8 cellular contexts compared by ENCODE assay signal in the genomic region with DNA sequence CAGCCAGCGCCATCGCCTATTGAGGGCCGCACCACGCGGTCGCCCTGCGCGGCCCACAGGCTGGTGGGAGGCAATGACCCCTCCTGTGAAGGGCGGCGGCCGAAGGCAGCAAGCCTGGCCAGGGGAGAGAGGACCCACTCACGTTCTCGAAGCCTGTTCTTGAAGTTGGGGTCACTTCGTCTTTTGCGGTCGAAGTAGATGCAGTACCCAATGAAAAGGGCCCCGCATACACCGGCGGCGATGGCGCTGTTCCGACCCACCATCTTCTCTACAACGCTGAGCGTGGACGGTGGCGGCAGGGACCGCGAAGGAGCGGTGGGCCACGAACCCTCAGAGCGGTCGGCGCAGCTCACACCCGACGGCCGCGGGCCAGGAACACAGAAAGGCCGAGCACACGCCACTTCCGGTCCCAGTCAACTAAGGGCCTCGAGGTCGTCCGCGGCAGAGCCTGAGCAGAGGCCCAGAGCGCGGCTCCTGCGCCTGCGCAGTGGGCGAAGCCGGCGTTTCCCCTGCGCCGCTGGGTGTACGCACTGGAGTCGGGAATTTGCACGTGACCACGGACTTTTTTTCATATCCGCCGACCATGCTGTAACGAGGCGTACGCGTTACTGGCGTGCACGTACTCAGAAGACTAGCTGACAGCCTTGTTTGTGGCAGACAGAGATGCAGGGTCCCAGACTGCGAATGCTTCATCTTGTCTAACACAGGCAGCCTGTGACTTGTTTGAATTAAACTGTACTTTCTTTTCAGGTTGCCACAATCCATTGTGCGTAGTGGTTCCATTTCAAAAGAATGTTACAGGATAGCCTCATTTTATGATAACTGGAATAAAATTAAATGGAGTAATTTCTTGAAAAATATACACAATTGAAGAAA. TPM values are rescaled to one million over a fixed set of nuclear protein-coding genes. Genes with fewer than 3 reads are reported as not detected.
A peak's percentile ranks its signal among the peaks of the same experiment; 100 is the strongest.
DNase-seq lines count a peak whose midpoint lies in the region; ATAC-seq and TF ChIP-seq lines count a peak whose summit lies in the region.

A gene (minus strand): TSS at position 385 of the 876 bp plus-strand sequence. CDS start 122 bp downstream, at position 263.

- ATAC-seq in GM21526 (IDR thresholded peaks at IDR 0.05; ENCODE audit: low FRiP score, unreplicated experiment) (peak; percentile 91), mucosa of descending colon (peak; percentile 99)

- H3K9me2 ChIP-seq in OCI-LY7 (ENCODE audit: insufficient read depth, low read length), result no peaks in the 10 kb centered on the region

- CTCF ChIA-PET in OCI-LY7 (lab: Charles Lee; ENCODE audit: unreplicated experiment), result no interaction called here

- H3K9me3 ChIP-seq in OCI-LY7 (ENCODE audit: low read length) (no peaks in the 10 kb centered on the region), mucosa of descending colon (no peaks in the 10 kb centered on the region)

- peak within 1 kb of the TSS; percentile 91 for H3K4me2 ChIP-seq in OCI-LY7 (ENCODE audit: low read length)

- H3K4me3 ChIP-seq in OCI-LY7 (ENCODE audit: low read depth, low read length, poor library complexity, severe bottlenecking) (peak within 1 kb of the TSS; percentile 97), epithelial cell of esophagus (ENCODE audit: low read length) (peak within 1 kb of the TSS; percentile 98), mucosa of descending colon (peak within 1 kb of the TSS; percentile 74)

- POLR2A ChIA-PET in OCI-LY7 (lab: Charles Lee), result interaction anchor here (0.6 to 2.0 kb wide), 4 partner anchors 20 to 750 kb away, joined by 3 to 7 read pairs (median 4); a partner anchor contains a TSS

- peaks cover 80% of the 10 kb centered on the region for H3K36me3 ChIP-seq in OCI-LY7 (ENCODE audit: insufficient read depth, low read length)
- H3K36me3 ChIP-seq in mucosa of descending colon (ENCODE audit: low read depth), result no peaks in the 10 kb centered on the region

- H3K79me2 ChIP-seq in OCI-LY7 (ENCODE audit: insufficient read depth, low read depth, low read length), result peaks cover 54% of the 10 kb centered on the region

- H3K4me1 ChIP-seq in OCI-LY7 (ENCODE audit: insufficient read depth, low read length, poor library complexity, severe bottlenecking) (peaks cover 31% of the 10 kb centered on the region), mucosa of descending colon (ENCODE audit: low read depth) (peaks cover 9% of the 10 kb centered on the region)

- H4K20me1 ChIP-seq in OCI-LY7 (ENCODE audit: insufficient read depth, low read length), result peaks cover 27% of the 10 kb centered on the region

- no peak; the same call in 1 of the 2 replicates for TF ChIP-seq CTCF in OCI-LY7 (conservative IDR thresholded peaks at IDR 0.05; ENCODE audit: low read length)
- TF ChIP-seq CTCF in epithelial cell of esophagus (IDR thresholded peaks at IDR 0.05; ENCODE audit: insufficient read depth, low read depth, low read length, missing control alignments), result peak; percentile 15
- TF ChIP-seq CTCF in mucosa of descending colon (IDR thresholded peaks at IDR 0.05), result no peak

- H3K27ac ChIP-seq in OCI-LY7 (ENCODE audit: low read depth, low read length, poor library complexity, severe bottlenecking), result peak within 1 kb of the TSS; percentile 67

- H2AFZ ChIP-seq in OCI-LY7 (ENCODE audit: low read length), result peak within 1 kb of the TSS; percentile 62

- peak; percentile 99 for DNase-seq in DMS 273 (lab: John Stamatoyannopoulos, UW; ENCODE audit: unreplicated experiment)
- DNase-seq in HuH-7.5 (ENCODE audit: low spot score), result peak; percentile 94
- DNase-seq in OCI-LY7 (ENCODE audit: low spot score), result peak; percentile 99
- peak; percentile 87 for DNase-seq in activated T-cell treated with anti-CD3 and anti-CD28 coated beads for 1 hour (ENCODE audit: low read depth)
- DNase-seq in epithelial cell of esophagus (ENCODE audit: low read depth), result peak; percentile 98
- peak; percentile 94 to 97 (median 97) for DNase-seq in mucosa of descending colon
- peak; percentile 90 for DNase-seq in stimulated activated CD8-positive, alpha-beta memory T cell treated with anti-CD3 and anti-CD28 coated beads, Interleukin-4, amount 100 ng/mL, for 24 hours (ENCODE audit: low read depth)

- BruUV-seq in OCI-LY7 (replicated peaks; lab: Mats Ljungman, UMichigan), result TSS peak; percentile 93

- intact Hi-C loops in OCI-LY7 (cut with micrococcal nuclease; ENCODE audit: unreplicated experiment), result loop anchor here (2.0 kb wide), 1 partner anchor 200 kb away; a partner anchor contains a TSS
- intact Hi-C loops in mucosa of descending colon (cut with DNase I, micrococcal nuclease), result no loop called here

RNA-seq across cellular contexts. Expression of the gene that starts here (rescaled TPM):
- 68.5 and 76.7 TPM in 2 replicates for total RNA-seq in OCI-LY7 (2014; rRNA removed; shearing (Covaris generic))
- 133 and 156 TPM in 2 replicates for total RNA-seq in OCI-LY7 (2022)
- total RNA-seq in mucosa of descending colon, result 100 to 1,000 TPM in 1 of 3 donors, 10 to 100 TPM in 2; 81.2 to 110 (median 92.1) TPM

Comparison
In these comparisons a context has a peak if more than half of its experiments do, and no peak if none do; other contexts are left out.
1. Peak in every context shown above with its lines: DNase-seq, ATAC-seq, H3K4me3 ChIP-seq and H3K27ac ChIP-seq.